14 cellular contexts compared by ENCODE assay signal in the genomic region with DNA sequence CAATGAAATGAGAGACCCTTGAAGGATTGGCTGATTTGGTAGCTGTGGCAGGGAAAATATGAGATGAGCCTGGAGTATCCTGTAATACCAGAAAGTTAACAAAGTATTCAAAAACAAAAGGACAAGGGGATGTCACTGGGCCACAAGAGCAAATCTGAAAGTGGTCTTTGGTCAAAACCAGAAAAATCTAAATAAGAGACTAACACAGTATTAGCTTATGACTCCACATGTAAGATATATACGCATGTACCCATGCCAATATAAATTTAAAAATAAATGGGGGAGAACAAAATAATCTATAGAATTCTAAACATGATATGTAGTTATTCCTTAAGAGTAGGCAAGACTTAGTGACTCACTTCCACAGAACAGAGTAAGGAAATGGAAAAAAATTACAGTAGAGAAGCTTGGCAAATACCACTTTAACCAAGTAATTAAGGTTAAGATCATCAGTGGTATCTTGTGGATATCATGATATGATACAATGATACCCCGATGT.
"Had no signal": no experiment of that assay in that cellular context is flagged by ENCODE, and none has a peak within 500 bp of the region (broad histone marks: within the 10 kb centered on the region; RNA-seq: fewer than 3 reads in every experiment).

No MANE protein-coding gene starts in this region.

- H3K27ac Mint-ChIP-seq: activated CD8-positive, alpha-beta memory T cell treated with anti-CD3 and anti-CD28 coated beads, Interleukin-2, amount 10 ng/mL, durations not matched to agents 7 days and 5 days; memory B cell; nephron progenitor cell; T-helper 1 cell treated with Interleukin-12 subunit alpha and Interleukin-12 subunit beta and Interleukin-4 antibody, amounts not matched to agents 30 μg/mL and 1 μg/mL, for 36 hours had no signal

- DNase-seq: activated CD8-positive, alpha-beta memory T cell treated with anti-CD3 and anti-CD28 coated beads, Interleukin-2, amount 10 ng/mL, durations not matched to agents 7 days and 5 days; activated effector memory CD4-positive, alpha-beta T cell treated with Interleukin-2 at 50 U/mL for 16 hours; activated naive CD4-positive, alpha-beta T cell treated with anti-CD3 and anti-CD28 coated beads, Interleukin-2, amount 50 U/mL, for 16 hours; amniotic stem cell; cerebellar nuclear complex; heart right ventricle; left colon; nephron progenitor cell; right cardiac atrium; stimulated activated CD4-positive, alpha-beta T cell treated with anti-CD3 and anti-CD28 coated beads, Interleukin-4, amount 100 ng/mL, for 24 hours; stomach had no signal

- H3K4me3 Mint-ChIP-seq: activated CD8-positive, alpha-beta memory T cell treated with anti-CD3 and anti-CD28 coated beads, Interleukin-2, amount 10 ng/mL, durations not matched to agents 7 days and 5 days; memory B cell; nephron progenitor cell; T-helper 1 cell treated with Interleukin-12 subunit alpha and Interleukin-12 subunit beta and Interleukin-4 antibody, amounts not matched to agents 30 μg/mL and 1 μg/mL, for 36 hours had no signal

- H3K27me3 Mint-ChIP-seq: activated CD8-positive, alpha-beta memory T cell treated with anti-CD3 and anti-CD28 coated beads, Interleukin-2, amount 10 ng/mL, durations not matched to agents 7 days and 5 days; memory B cell had no signal

- ATAC-seq: activated CD4-positive, CD25-positive, alpha-beta regulatory T cell treated with anti-CD3 and anti-CD28 coated beads, Interleukin-2, amount 50 U/mL, for 24 hours; activated CD8-positive, alpha-beta memory T cell treated with anti-CD3 and anti-CD28 coated beads, Interleukin-2, amount 10 ng/mL, durations not matched to agents 7 days and 5 days; heart right ventricle; left colon; right cardiac atrium had no signal
